ENCODE assay signal across 17 cellular contexts in the genomic region with DNA sequence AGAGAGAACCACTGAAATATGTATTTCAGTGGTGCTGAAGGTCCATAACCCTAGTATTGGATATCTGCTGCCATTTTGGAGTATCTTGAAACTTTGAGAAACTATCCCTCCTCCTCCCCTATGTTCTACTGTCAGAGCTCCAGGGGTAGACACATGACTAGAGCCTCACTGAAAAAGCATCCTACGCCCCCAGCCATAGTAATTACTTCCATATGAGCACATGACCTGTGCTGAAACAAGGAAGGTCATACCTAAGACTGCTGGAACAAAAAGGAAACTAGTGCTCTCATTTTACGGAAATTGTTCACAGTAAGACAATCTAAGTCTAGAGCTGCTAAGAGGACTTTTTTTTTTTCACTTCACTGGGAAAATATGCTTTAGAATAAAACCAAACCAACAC. TPM values are rescaled to one million over a fixed set of nuclear protein-coding genes. Genes with fewer than 3 reads are reported as not detected.
DNase-seq lines count a peak whose midpoint lies in the region; TF ChIP-seq lines count a peak whose summit lies in the region.
"Had no signal": no experiment of that assay in that cellular context is flagged by ENCODE, and none has a peak within 500 bp of the region (broad histone marks: within the 10 kb centered on the region; RNA-seq: fewer than 3 reads in every experiment).

No MANE protein-coding gene starts in this region.

- H3K27ac ChIP-seq in MM.1S (ENCODE audit: low read length), result no peak overlapping the region
- H3K27ac ChIP-seq: A549, HL-60 had no signal

- DNase-seq in NCI-H69 (lab: John Stamatoyannopoulos, UW) (peak; percentile 41), adipocyte (ENCODE audit: low read depth) (peak; percentile 13), fibroblast of the aortic adventitia (ENCODE audit: low read depth) (peak; percentile 7), osteocyte (ENCODE audit: extremely low spot score, unreplicated experiment) (no peak), NCI-H446 treated with DMSO at 0.1 percent for 48 hours (lab: John Stamatoyannopoulos, UW) (no peak), MM.1S (no peak), NCI-H2171 treated with DMSO at 0.1 percent for 48 hours (lab: John Stamatoyannopoulos, UW) (no peak)
- DNase-seq in stimulated activated naive CD4-positive, alpha-beta T cell treated with Interleukin-2 at 50 U/mL for 16 hours (lab: John Stamatoyannopoulos, UW), result no peak
- DNase-seq: BE2C; CD8-positive, alpha-beta T cell; COR-L47; DND-41; GDM1; KBM-7 had no signal

- H3K4me2 ChIP-seq in MM.1S (ENCODE audit: low read depth, low read length), result no peak overlapping the region
- H3K4me2 ChIP-seq: A549 had no signal

- peak overlapping the region; percentile 60 for H3K27ac Mint-ChIP-seq in osteocyte (ENCODE audit: unreplicated experiment)
- H3K27ac Mint-ChIP-seq: CD14-positive monocyte; CD8-positive, alpha-beta T cell had no signal

- no peaks in the 10 kb centered on the region for H3K9me3 ChIP-seq in adipocyte (ENCODE audit: control insufficient read depth, low read length)
- H3K9me3 ChIP-seq in MM.1S (replicated peaks; ENCODE audit: insufficient read depth, low read length), result no peaks in the 10 kb centered on the region
- H3K9me3 ChIP-seq: A549, BE2C had no signal

- H3K4me1 Mint-ChIP-seq in osteocyte (ENCODE audit: unreplicated experiment), result peaks cover 17% of the 10 kb centered on the region
- H3K4me1 Mint-ChIP-seq: CD14-positive monocyte had no signal

- H3K9me3 Mint-ChIP-seq in osteocyte (ENCODE audit: unreplicated experiment), result peaks cover 9% of the 10 kb centered on the region
- H3K9me3 Mint-ChIP-seq: CD8-positive, alpha-beta T cell had no signal

- H3K36me3 ChIP-seq in adipocyte (ENCODE audit: control insufficient read depth, insufficient read depth, low read length, severe bottlenecking) (no peaks in the 10 kb centered on the region), MM.1S (replicated peaks; ENCODE audit: insufficient read depth, low read length) (no peaks in the 10 kb centered on the region)
- H3K36me3 ChIP-seq: BE2C had no signal

- H3K27me3 Mint-ChIP-seq in osteocyte (ENCODE audit: unreplicated experiment), result no peaks in the 10 kb centered on the region

- H3K79me2 ChIP-seq in MM.1S (ENCODE audit: low read length), result no peaks in the 10 kb centered on the region

- H2AFZ ChIP-seq in MM.1S (ENCODE audit: low read length), result no peak overlapping the region

- no peaks in the 10 kb centered on the region for H3K9me2 ChIP-seq in MM.1S (replicated peaks; ENCODE audit: insufficient read depth, low read length)

- no peak overlapping the region for H3K4me3 Mint-ChIP-seq in osteocyte (ENCODE audit: unreplicated experiment)
- H3K4me3 Mint-ChIP-seq: CD14-positive monocyte; CD8-positive, alpha-beta T cell had no signal

- no peaks in the 10 kb centered on the region for H3K27me3 ChIP-seq in adipocyte (replicated peaks; ENCODE audit: control insufficient read depth, insufficient read depth, low read length)
- H3K27me3 ChIP-seq in MM.1S (replicated peaks; ENCODE audit: insufficient read depth, low read length), result 0 out of 2 replicates have a peak, but pooled peaks cover 4% of the 10 kb centered on the region

- H3K9ac ChIP-seq in adipocyte (ENCODE audit: low read length) (no peak overlapping the region), MM.1S (ENCODE audit: low read length) (no peak overlapping the region)

- H3K4me1 ChIP-seq in adipocyte (ENCODE audit: control insufficient read depth, insufficient read depth, low read length) (no peaks in the 10 kb centered on the region), MM.1S (ENCODE audit: low read length) (peaks cover 17% of the 10 kb centered on the region)
- H3K4me1 ChIP-seq: A549 had no signal

- no peaks in the 10 kb centered on the region for H3K36me3 Mint-ChIP-seq in osteocyte (ENCODE audit: unreplicated experiment)
- H3K36me3 Mint-ChIP-seq: CD14-positive monocyte; CD8-positive, alpha-beta T cell had no signal

- H3F3A ChIP-seq in MM.1S (ENCODE audit: insufficient read depth, low read length), result peaks cover 6% of the 10 kb centered on the region

- no peak for TF ChIP-seq CTCF in fibroblast of the aortic adventitia (IDR thresholded peaks at IDR 0.05; ENCODE audit: insufficient read depth, low read length)
- no peak for TF ChIP-seq CTCF in osteocyte (IDR thresholded peaks at IDR 0.05)
- TF ChIP-seq CTCF in MM.1S (IDR thresholded peaks at IDR 0.05; ENCODE audit: low read length), result no peak

- no peaks in the 10 kb centered on the region for H4K20me1 ChIP-seq in MM.1S (ENCODE audit: insufficient read depth, low read length)

- H3K4me3 ChIP-seq in adipocyte (ENCODE audit: low read length) (no peak overlapping the region), fibroblast of the aortic adventitia (ENCODE audit: low read depth, low read length) (no peak overlapping the region), MM.1S (ENCODE audit: low read length) (no peak overlapping the region)
- H3K4me3 ChIP-seq: A549 had no signal

RNA-seq across cellular contexts. Expression of gene MAPK10, which starts 42.0 kb away (rescaled TPM):
- total RNA-seq in fibroblast of the aortic adventitia (ENCODE audit: low replicate concordance) (48.2 and 69.6 TPM in 2 replicates), osteocyte (16.2 and 19.2 TPM in 2 replicates)
- total RNA-seq: CD8-positive, alpha-beta T cell had no signal

Comparison
In these comparisons a context has a peak if more than half of its experiments do, and no peak if none do; other contexts are left out.
1. DNase-seq: peak in NCI-H69 (single experiment), adipocyte (single experiment) and fibroblast of the aortic adventitia (single experiment); none in osteocyte (single experiment), NCI-H446 treated with DMSO at 0.1 percent for 48 hours (single experiment), MM.1S (single experiment), NCI-H2171 treated with DMSO at 0.1 percent for 48 hours (single experiment) and stimulated activated naive CD4-positive, alpha-beta T cell treated with Interleukin-2 at 50 U/mL for 16 hours (single experiment).